In genomic region chr1:1136547-1137230, GRCh38 we compare ENCODE assay signal across 9 cellular contexts. TPM values are rescaled to one million over a fixed set of nuclear protein-coding genes. Genes with fewer than 3 reads are reported as not detected.
DNase-seq lines count a peak whose midpoint lies in the region; ATAC-seq and TF ChIP-seq lines count a peak whose summit lies in the region.
"Had no signal": no experiment of that assay in that cellular context is flagged by ENCODE, and none has a peak within 500 bp of the region (broad histone marks: within the 10 kb centered on the region; RNA-seq: fewer than 3 reads in every experiment).

No MANE protein-coding gene starts in this region.

- DNase-seq in DMS153 (lab: John Stamatoyannopoulos, UW), result peak; percentile 97
- peak; percentile 71 for DNase-seq in lower lobe of right lung
- DNase-seq in sciatic nerve (ENCODE audit: low spot score), result no peak
- no peak for DNase-seq in NCI-H446 treated with DMSO at 0.1 percent for 48 hours (lab: John Stamatoyannopoulos, UW)
- no peak for DNase-seq in DMS 273 treated with DMSO at 0.1 percent for 48 hours (lab: John Stamatoyannopoulos, UW)

- peak overlapping the region; percentile 77 for H3K4me2 ChIP-seq in OCI-LY3 (ENCODE audit: low read length)

- H3K4me1 ChIP-seq in OCI-LY3 (ENCODE audit: low read length), result peaks cover 22% of the 10 kb centered on the region
- peaks cover 8% of the 10 kb centered on the region for H3K4me1 ChIP-seq in lower lobe of right lung

- H3K9me3 ChIP-seq in OCI-LY3 (ENCODE audit: insufficient read depth, low read length) (no peaks in the 10 kb centered on the region), lower lobe of right lung (no peaks in the 10 kb centered on the region)

- H3K79me2 ChIP-seq in OCI-LY3 (ENCODE audit: low read length), result no peaks in the 10 kb centered on the region

- H2AFZ ChIP-seq in OCI-LY3 (ENCODE audit: low read depth, low read length), result no peak overlapping the region

- H3K36me3 ChIP-seq in OCI-LY3 (replicated peaks; ENCODE audit: low read depth, low read length) (no peaks in the 10 kb centered on the region), lower lobe of right lung (no peaks in the 10 kb centered on the region)

- ATAC-seq in HG03108 (IDR thresholded peaks at IDR 0.05; ENCODE audit: unreplicated experiment) (peak; percentile 17), lower lobe of right lung (peak; percentile 79 to 83), sciatic nerve (no peak), GM18858 (IDR thresholded peaks at IDR 0.05; ENCODE audit: unreplicated experiment) (no peak)

- TF ChIP-seq CTCF in OCI-LY3 (IDR thresholded peaks at IDR 0.05; ENCODE audit: low read depth, low read length), result no peak
- no peak for TF ChIP-seq CTCF in lower lobe of right lung (IDR thresholded peaks at IDR 0.05)

- H3K4me3 ChIP-seq in OCI-LY3 (ENCODE audit: low read length) (peak overlapping the region; percentile 69), lower lobe of right lung (peak overlapping the region; percentile 40)
- H3K4me3 ChIP-seq: SK-N-MC had no signal

- H4K20me1 ChIP-seq in OCI-LY3 (ENCODE audit: insufficient read depth, low read length), result no peaks in the 10 kb centered on the region

- intact Hi-C loops in lower lobe of right lung (cut with DNase I), result no loop called here
- intact Hi-C loops in sciatic nerve (cut with DNase I), result no loop called here

- H3K27ac ChIP-seq in OCI-LY3 (ENCODE audit: low read length) (no peak overlapping the region), lower lobe of right lung (peak overlapping the region; percentile 41)
- H3K27ac ChIP-seq: SK-N-MC had no signal

- peak overlapping the region; percentile 42; the same call in 1 of the 2 replicates for H3K9ac ChIP-seq in OCI-LY3 (ENCODE audit: low read length)

- H3K27me3 ChIP-seq in OCI-LY3 (ENCODE audit: low read depth, low read length) (peaks cover 2% of the 10 kb centered on the region; the same call in 1 of the 2 replicates), lower lobe of right lung (ENCODE audit: low read depth) (peaks cover 10% of the 10 kb centered on the region)

RNA-seq across cellular contexts. Expression of gene C1orf159, which starts 20.8 kb away (rescaled TPM):
- total RNA-seq in lower lobe of right lung (11.7 TPM), sciatic nerve (12.0 TPM)

RNA-seq across cellular contexts. Expression of gene TTLL10, which starts 37.0 kb away (rescaled TPM):
- total RNA-seq in lower lobe of right lung (6.6 TPM), sciatic nerve (0.71 TPM)

Comparison
In these comparisons a context has a peak if more than half of its experiments do, and no peak if none do; other contexts are left out.
1. DNase-seq: peak in DMS153 (single experiment) and lower lobe of right lung (single experiment); none in sciatic nerve (single experiment), NCI-H446 treated with DMSO at 0.1 percent for 48 hours (single experiment) and DMS 273 treated with DMSO at 0.1 percent for 48 hours (single experiment).
2. ATAC-seq: peak in HG03108 (single experiment) and lower lobe of right lung (2 of 2); none in sciatic nerve (single experiment) and GM18858 (single experiment).